ENCODE assay signal across 8 cellular contexts in genomic region chr5:157390179-157390923, GRCh38.
DNase-seq lines count a peak whose midpoint lies in the region; ATAC-seq and TF ChIP-seq lines count a peak whose summit lies in the region.

No MANE protein-coding gene starts in this region.

- no peak overlapping the region for H3K4me3 ChIP-seq in fibroblast of mammary gland (ENCODE audit: control insufficient read depth, low read depth, low read length)

- no peak for TF ChIP-seq CTCF in fibroblast of mammary gland (conservative IDR thresholded peaks at IDR 0.05; ENCODE audit: control insufficient read depth, insufficient read depth, low read depth, low read length)

- ATAC-seq in HG03108 (IDR thresholded peaks at IDR 0.05; ENCODE audit: unreplicated experiment) = no peak
- ATAC-seq in HG03139 (IDR thresholded peaks at IDR 0.05; ENCODE audit: unreplicated experiment) = no peak
- ATAC-seq in GM19463 (IDR thresholded peaks at IDR 0.05; ENCODE audit: unreplicated experiment) = no peak

- DNase-seq in LHCN-M2 (ENCODE audit: low read depth) = peak; percentile 90
- peak; percentile 32 to 37 for DNase-seq in activated CD8-positive, alpha-beta memory T cell treated with anti-CD3 and anti-CD28 coated beads for 4 hours (ENCODE audit: low read depth in 2 of 2)
- peak; percentile 94 for DNase-seq in fibroblast of mammary gland (ENCODE audit: low read depth)
- peak; percentile 38 for DNase-seq in stimulated activated CD4-positive, alpha-beta T cell treated with anti-CD3 and anti-CD28 coated beads, Interleukin-2, amount 100 ng/mL, for 4 hours (ENCODE audit: low read depth)
- no peak for DNase-seq in foreskin melanocyte
